Comparison of ENCODE assay signal across 28 cellular contexts in genomic region chr10:106789623-106790022, GRCh38.
"Had no signal": no experiment of that assay in that cellular context is flagged by ENCODE, and none has a peak within 500 bp of the region (broad histone marks: within the 10 kb centered on the region; RNA-seq: fewer than 3 reads in every experiment).

No MANE protein-coding gene starts in this region.

- H3K36me3 ChIP-seq: stomach, suprapubic skin, thoracic aorta, thyroid gland, tibial artery, tibial nerve, transverse colon, upper lobe of left lung, upper lobe of right lung, uterus, vagina had no signal

- H3K36me3 Mint-ChIP-seq: stimulated activated effector memory CD8-positive, alpha-beta T cell treated with anti-CD3 and anti-CD28 coated beads, Interleukin-12 subunit alpha, Interleukin-12 subunit beta, amount 100 ng/mL, for 72 hours; stimulated activated memory B cell treated with anti-CD40 and anti-IgM and Interleukin-4, amounts not matched to agents 10 μg/mL and 1 μg/mL and 100 μg/mL, for 72 hours; stimulated activated naive B cell treated with anti-CD40 and anti-IgM and Interleukin-4, amounts not matched to agents 10 μg/mL and 1 μg/mL and 100 μg/mL, for 72 hours; type B pancreatic cell had no signal

- H3K4me1 Mint-ChIP-seq: stimulated activated effector memory CD8-positive, alpha-beta T cell treated with anti-CD3 and anti-CD28 coated beads, Interleukin-12 subunit alpha, Interleukin-12 subunit beta, amount 100 ng/mL, for 72 hours; stimulated activated memory B cell treated with anti-CD40 and anti-IgM and Interleukin-4, amounts not matched to agents 10 μg/mL and 1 μg/mL and 100 μg/mL, for 72 hours; stimulated activated naive B cell treated with anti-CD40 and anti-IgM and Interleukin-4, amounts not matched to agents 10 μg/mL and 1 μg/mL and 100 μg/mL, for 72 hours; stimulated activated naive CD8-positive, alpha-beta T cell treated with anti-CD3 and anti-CD28 coated beads, Interleukin-15, amount 100 ng/mL, for 72 hours had no signal

- H3K27me3 Mint-ChIP-seq: stimulated activated memory B cell treated with anti-CD40 and anti-IgM and Interleukin-4, amounts not matched to agents 10 μg/mL and 1 μg/mL and 100 μg/mL, for 72 hours; stimulated activated naive B cell treated with anti-CD40 and anti-IgM and Interleukin-4, amounts not matched to agents 10 μg/mL and 1 μg/mL and 100 μg/mL, for 72 hours; stimulated activated naive CD8-positive, alpha-beta T cell treated with anti-CD3 and anti-CD28 coated beads, Interleukin-15, amount 100 ng/mL, for 72 hours; stimulated activated naive CD8-positive, alpha-beta T cell treated with anti-CD3 and anti-CD28 coated beads, Interleukin-15, Interleukin-2, amounts not matched to agents 100 ng/mL and 50 ng/mL, for 24 hours had no signal

- H3K27ac Mint-ChIP-seq: stimulated activated effector memory CD8-positive, alpha-beta T cell treated with anti-CD3 and anti-CD28 coated beads, Interleukin-12 subunit alpha, Interleukin-12 subunit beta, amount 100 ng/mL, for 72 hours; stimulated activated memory B cell treated with anti-CD40 and anti-IgM and Interleukin-4, amounts not matched to agents 10 μg/mL and 1 μg/mL and 100 μg/mL, for 72 hours; stimulated activated naive B cell treated with anti-CD40 and anti-IgM and Interleukin-4, amounts not matched to agents 10 μg/mL and 1 μg/mL and 100 μg/mL, for 72 hours; stimulated activated naive CD8-positive, alpha-beta T cell treated with anti-CD3 and anti-CD28 coated beads, Interleukin-15, amount 100 ng/mL, for 72 hours; stimulated activated naive CD8-positive, alpha-beta T cell treated with anti-CD3 and anti-CD28 coated beads, Interleukin-15, Interleukin-2, amounts not matched to agents 100 ng/mL and 50 ng/mL, for 24 hours; type B pancreatic cell had no signal

- H3K9me3 Mint-ChIP-seq: stimulated activated naive CD8-positive, alpha-beta T cell treated with anti-CD3 and anti-CD28 coated beads, Interleukin-15, Interleukin-2, amounts not matched to agents 100 ng/mL and 50 ng/mL, for 24 hours; type B pancreatic cell had no signal

- H3K4me3 ChIP-seq: stomach, suprapubic skin, testis, thoracic aorta, thyroid gland, tibial artery, tibial nerve, transverse colon, upper lobe of left lung, upper lobe of right lung, uterus, vagina had no signal

- H3K4me3 Mint-ChIP-seq: stimulated activated effector memory CD8-positive, alpha-beta T cell treated with anti-CD3 and anti-CD28 coated beads, Interleukin-12 subunit alpha, Interleukin-12 subunit beta, amount 100 ng/mL, for 72 hours; stimulated activated memory B cell treated with anti-CD40 and anti-IgM and Interleukin-4, amounts not matched to agents 10 μg/mL and 1 μg/mL and 100 μg/mL, for 72 hours; stimulated activated naive B cell treated with anti-CD40 and anti-IgM and Interleukin-4, amounts not matched to agents 10 μg/mL and 1 μg/mL and 100 μg/mL, for 72 hours; stimulated activated naive CD8-positive, alpha-beta T cell treated with anti-CD3 and anti-CD28 coated beads, Interleukin-15, amount 100 ng/mL, for 72 hours; stimulated activated naive CD8-positive, alpha-beta T cell treated with anti-CD3 and anti-CD28 coated beads, Interleukin-15, Interleukin-2, amounts not matched to agents 100 ng/mL and 50 ng/mL, for 24 hours; type B pancreatic cell had no signal

- ATAC-seq: stimulated activated effector memory CD8-positive, alpha-beta T cell treated with anti-CD3 and anti-CD28 coated beads, Interleukin-12 subunit alpha, Interleukin-12 subunit beta, amount 100 ng/mL, for 72 hours; stimulated activated memory B cell treated with anti-CD40 and anti-IgM and Interleukin-4, amounts not matched to agents 10 μg/mL and 1 μg/mL and 100 μg/mL, for 72 hours; stimulated activated naive B cell treated with anti-CD40 and anti-IgM and Interleukin-4, amounts not matched to agents 10 μg/mL and 1 μg/mL and 100 μg/mL, for 72 hours; stimulated activated naive CD8-positive, alpha-beta T cell treated with anti-CD3 and anti-CD28 coated beads, Interleukin-15, amount 100 ng/mL, for 72 hours; stimulated activated naive CD8-positive, alpha-beta T cell treated with anti-CD3 and anti-CD28 coated beads, Interleukin-15, Interleukin-2, amounts not matched to agents 100 U/mL and 50 U/mL, for 24 hours; upper lobe of right lung had no signal

- H3K27me3 ChIP-seq: stomach, suprapubic skin, testis, thyroid gland, tibial artery, tibial nerve, transverse colon, upper lobe of left lung, upper lobe of right lung, uterus, vagina had no signal

- H3K9me3 ChIP-seq: stomach, suprapubic skin, testis, thoracic aorta, thyroid gland, tibial artery, tibial nerve, transverse colon, upper lobe of left lung, upper lobe of right lung, uterus, vagina had no signal

- H3K4me1 ChIP-seq: stomach, suprapubic skin, testis, thyroid gland, tibial artery, tibial nerve, transverse colon, upper lobe of left lung, upper lobe of right lung, uterus, vagina had no signal

- DNase-seq: stimulated activated CD4-positive, alpha-beta T cell treated with anti-CD3 and anti-CD28 coated beads, Interleukin-2, amount 100 ng/mL, for 48 hours; stimulated activated CD4-positive, alpha-beta T cell treated with anti-CD3 and anti-CD28 coated beads, Interleukin-4, amount 100 ng/mL, for 1 hour; stimulated activated CD4-positive, alpha-beta T cell treated with anti-CD3 and anti-CD28 coated beads, Interleukin-4, amount 100 ng/mL, for 24 hours; stimulated activated CD4-positive, alpha-beta T cell treated with anti-CD3 and anti-CD28 coated beads, Interleukin-4, amount 100 ng/mL, for 4 hours; stimulated activated CD8-positive, alpha-beta memory T cell treated with anti-CD3 and anti-CD28 coated beads, Interleukin-4, amount 100 ng/mL, for 48 hours; stimulated activated naive B cell treated with anti-CD40 and anti-IgM and Interleukin-4, amounts not matched to agents 10 μg/mL and 1 μg/mL and 100 μg/mL, for 72 hours; stimulated activated naive CD4-positive, alpha-beta T cell; stimulated activated naive CD4-positive, alpha-beta T cell treated with Interleukin-2 at 50 U/mL for 16 hours; stimulated activated naive CD8-positive, alpha-beta T cell treated with anti-CD3 and anti-CD28 coated beads, Interleukin-15, amount 100 ng/mL, for 72 hours; stimulated activated naive CD8-positive, alpha-beta T cell treated with anti-CD3 and anti-CD28 coated beads, Interleukin-15, Interleukin-2, amounts not matched to agents 100 U/mL and 50 U/mL, for 24 hours; stomach; substantia nigra; testis; thyroid gland; tibial artery; transverse colon; trophoblast cell; upper lobe of left lung; upper lobe of right lung; uterus had no signal

- H3K27ac ChIP-seq: stomach, suprapubic skin, testis, thoracic aorta, thyroid gland, tibial artery, tibial nerve, transverse colon, upper lobe of left lung, upper lobe of right lung, uterus, vagina had no signal
